ENCODE assay signal across 8 cellular contexts in genomic region chr17:82215095-82215971, GRCh38. TPM values are rescaled to one million over a fixed set of nuclear protein-coding genes. Genes with fewer than 3 reads are reported as not detected.
DNase-seq lines count a peak whose midpoint lies in the region; ATAC-seq, FAIRE-seq and TF ChIP-seq lines count a peak whose summit lies in the region.
"Had no signal": no experiment of that assay in that cellular context is flagged by ENCODE, and none has a peak within 500 bp of the region (broad histone marks: within the 10 kb centered on the region; RNA-seq: fewer than 3 reads in every experiment).

No MANE protein-coding gene starts in this region.

- H3K9me1 ChIP-seq in K562 (ENCODE audit: control insufficient read depth, insufficient read depth, low read length): no peaks in the 10 kb centered on the region

- H3K9ac ChIP-seq in MM.1S (ENCODE audit: low read length) (no peak overlapping the region), K562 (ENCODE audit: insufficient read depth in 1 of 2, low read depth in 2 of 2, low read length in 2 of 2) (peak overlapping the region; percentile 78 to 92)

- intact Hi-C loops in K562 (cut with micrococcal nuclease) (no loop called here), uterus (cut with DNase I; ENCODE audit: low total_unique reads) (no loop called here), sciatic nerve (cut with DNase I) (no loop called here)

- BruUV-seq in K562 (replicated peaks; lab: Mats Ljungman, UMichigan): no TSS peak

- TF ChIP-seq RAD21 in K562 (CRISPR knock-in tag; conservative IDR thresholded peaks at IDR 0.05 in 1 of 2, IDR thresholded peaks at IDR 0.05 in 1 of 2): no peak

- H3K4me1 ChIP-seq in MM.1S (ENCODE audit: low read length) (peaks cover 14% of the 10 kb centered on the region), K562 (replicated peaks in 1 of 2; ENCODE audit: control insufficient read depth in 2 of 2, insufficient read depth in 2 of 2, low read length in 2 of 2) (peaks cover 50 to 75% of the 10 kb centered on the region in 2 experiments), osteoblast (ENCODE audit: insufficient read depth, low read length) (peaks cover 40% of the 10 kb centered on the region), uterus (peaks cover 0 to 4% of the 10 kb centered on the region in 2 donors)

- no peaks in the 10 kb centered on the region for H3K9me2 ChIP-seq in MM.1S (replicated peaks; ENCODE audit: insufficient read depth, low read length)

- TF ChIP-seq POLR2A in K562 (conservative IDR thresholded peaks at IDR 0.05): no peak
- no peak for TF ChIP-seq POLR2A in uterus (IDR thresholded peaks at IDR 0.05)

- H2AFZ ChIP-seq in MM.1S (ENCODE audit: low read length) (no peak overlapping the region), K562 (ENCODE audit: low read depth, low read length) (peak overlapping the region; percentile 73), osteoblast (ENCODE audit: low read length) (no peak overlapping the region)

- DNase-seq in D341Med (ENCODE audit: low spot score): peak; percentile 81
- DNase-seq in MM.1S: peak; percentile 4
- DNase-seq in K562 (ENCODE audit: extremely low read depth in 1 of 4, low spot score in 3 of 4): peak; percentile 55 to 69 (median 66)
- peak; percentile 97 for DNase-seq in osteoblast (ENCODE audit: insufficient read length, low spot score, missing footprints)
- DNase-seq in uterus: no peak
- no peak for DNase-seq in sciatic nerve (ENCODE audit: low spot score)
- DNase-seq: foreskin melanocyte had no signal

- in situ Hi-C loops in K562 (cut with MboI): no loop called here

- no peak for TF ChIP-seq CTCF in MM.1S (IDR thresholded peaks at IDR 0.05; ENCODE audit: low read length)
- TF ChIP-seq CTCF in K562 (IDR thresholded peaks at IDR 0.05 in 2 of 3, conservative IDR thresholded peaks at IDR 0.05 in 1 of 3; ENCODE audit: insufficient read depth in 2 of 3, low read depth in 1 of 3, low read length in 3 of 3): no peak
- no peak for TF ChIP-seq CTCF in osteoblast (IDR thresholded peaks at IDR 0.05; ENCODE audit: extremely low read depth, low read depth, low read length)
- TF ChIP-seq CTCF in uterus (IDR thresholded peaks at IDR 0.05): no peak

- H3K36me3 ChIP-seq in MM.1S (replicated peaks; ENCODE audit: insufficient read depth, low read length): no peaks in the 10 kb centered on the region
- H3K36me3 ChIP-seq in K562 (ENCODE audit: control insufficient read depth, insufficient read depth, low read length): no peaks in the 10 kb centered on the region
- H3K36me3 ChIP-seq in osteoblast (ENCODE audit: insufficient read depth, low read length): no peaks in the 10 kb centered on the region
- no peaks in the 10 kb centered on the region for H3K36me3 ChIP-seq in uterus

- H3K4me2 ChIP-seq in MM.1S (ENCODE audit: low read depth, low read length): no peak overlapping the region
- H3K4me2 ChIP-seq in K562 (ENCODE audit: insufficient read depth, low read length): peak overlapping the region; percentile 43
- H3K4me2 ChIP-seq in osteoblast (ENCODE audit: insufficient read depth, low read length): no peak overlapping the region

- POLR2A ChIA-PET in K562 (lab: Yijun Ruan, JAX): interaction anchor here (0.6 kb wide), 2 partner anchors 16 to 230 kb away, joined by 3 to 4 read pairs; no protein-coding TSS in a partner anchor

- FAIRE-seq in K562 (lab: Jason Lieb, UNC): peak; percentile 82

- H3K9me3 ChIP-seq in MM.1S (replicated peaks; ENCODE audit: insufficient read depth, low read length): no peaks in the 10 kb centered on the region
- no peaks in the 10 kb centered on the region for H3K9me3 ChIP-seq in K562 (replicated peaks; ENCODE audit: control insufficient read depth, insufficient read depth, low read depth, low read length)
- no peaks in the 10 kb centered on the region for H3K9me3 ChIP-seq in osteoblast (ENCODE audit: low read depth, low read length)
- H3K9me3 ChIP-seq in uterus: no peaks in the 10 kb centered on the region

- H3K79me2 ChIP-seq in MM.1S (ENCODE audit: low read length) (peaks cover 11% of the 10 kb centered on the region; the same call in 1 of the 2 replicates), K562 (ENCODE audit: control insufficient read depth, insufficient read depth, low read length) (peaks cover 26% of the 10 kb centered on the region), osteoblast (ENCODE audit: insufficient read depth, low read length) (peaks cover 17% of the 10 kb centered on the region)

- no peaks in the 10 kb centered on the region for H3K27me3 ChIP-seq in MM.1S (replicated peaks; ENCODE audit: insufficient read depth, low read length)
- H3K27me3 ChIP-seq in K562 (ENCODE audit: control insufficient read depth in 2 of 2, insufficient read depth in 2 of 2, low read length in 2 of 2): no peaks in the 10 kb centered on the region
- H3K27me3 ChIP-seq in osteoblast (ENCODE audit: insufficient read depth, low read length): no peaks in the 10 kb centered on the region
- H3K27me3 ChIP-seq in uterus: no peaks in the 10 kb centered on the region

- ATAC-seq in K562: no peak
- ATAC-seq in GM19351 (IDR thresholded peaks at IDR 0.05; ENCODE audit: unreplicated experiment): no peak
- ATAC-seq in sciatic nerve: no peak

- H4K20me1 ChIP-seq in MM.1S (ENCODE audit: insufficient read depth, low read length) (no peaks in the 10 kb centered on the region), K562 (replicated peaks; ENCODE audit: control insufficient read depth, insufficient read depth, low read length) (no peaks in the 10 kb centered on the region), osteoblast (ENCODE audit: insufficient read depth, low read length) (no peaks in the 10 kb centered on the region)

- H3K27ac ChIP-seq in MM.1S (ENCODE audit: low read length) (no peak overlapping the region), K562 (ENCODE audit: extremely low read depth, low read depth, low read length) (peak overlapping the region; percentile 98), osteoblast (ENCODE audit: low read depth, low read length) (peak overlapping the region; percentile 90), uterus (no peak overlapping the region)

- no peaks in the 10 kb centered on the region for H3F3A ChIP-seq in MM.1S (ENCODE audit: insufficient read depth, low read length)

- CTCF ChIA-PET in K562 (lab: Yijun Ruan, JAX; ENCODE audit: low intra/inter-chr PET ratio): no interaction called here

- WGBS in K562 (ENCODE audit: insufficient coverage, low coverage, missing lambda C conversion rate): 55% methylated on average over 20 of the region's 25 CpGs

- no peak for TF ChIP-seq EP300 in K562 (IDR thresholded peaks at IDR 0.05; ENCODE audit: low read length)

- H3K4me3 ChIP-seq in MM.1S (ENCODE audit: low read length) (no peak overlapping the region), K562 (no peak overlapping the region), osteoblast (ENCODE audit: insufficient read depth, low read length) (no peak overlapping the region), uterus (no peak overlapping the region)

RNA-seq across cellular contexts. Expression of gene CCDC57, which starts 2.7 kb away (rescaled TPM):
- 238 and 466 TPM in 2 replicates for total RNA-seq in K562 (2011; cell fraction: chromatin; rRNA removed; ENCODE audit: low replicate concordance)
- total RNA-seq in K562 (2011; cell fraction: nucleolus; rRNA removed): 176 and 211 TPM in 2 replicates
- total RNA-seq in K562 (2011; cell fraction: nucleoplasm; rRNA removed): 135 and 163 TPM in 2 replicates
- total RNA-seq in K562 (2014; rRNA removed) (13.6 and 19.0 TPM in 2 replicates), K562 (2014; rRNA removed; fragmentation: Illumina TruSeq; extraction: Trizol) (10.7 TPM in 2 replicates), K562 (2015; rRNA removed; fragmentation: Illumina TruSeq; extraction: Trizol) (17.1 and 18.1 TPM in 2 replicates), K562 (2021) (33.8 and 36.0 TPM in 2 replicates), osteoblast (21.0 and 25.9 TPM in 2 replicates), uterus (10 to 100 TPM in 2 of 4 donors, 1 to 10 TPM in 2; 4.4 to 88.2 (median 17.6) TPM), sciatic nerve (50.6 TPM)
- polyA plus RNA-seq in K562 (2011; rRNA removed) (26.3 and 31.1 TPM in 2 replicates), K562 (2014; fragmentation: Illumina TruSeq; extraction: Trizol) (12.9 and 19.9 TPM in 2 replicates), K562 (2014; fragmentation: Nextera tagmentation; extraction: Ambion mirVana) (1 to 10 TPM in 1 of 2 experiments, under 1 TPM in 1; 0.83 to 1.1 TPM), K562 (2014; rRNA removed) (34.8 and 36.2 TPM in 2 replicates)
- 15.4 and 18.8 TPM in 2 replicates for polyA plus RNA-seq in K562 (2011; cell fraction: cytosol; rRNA removed)
- polyA plus RNA-seq in K562 (2011; cell fraction: nucleus; rRNA removed): 146 and 224 TPM in 2 replicates
- polyA plus RNA-seq in K562 (2012): 20.1 and 38.4 TPM in 2 replicates
- 15.9 and 16.8 TPM in 2 replicates for polyA minus RNA-seq in K562 (2011; rRNA and poly(A)+ RNA removed)
- 12.2 and 13.1 TPM in 2 replicates for polyA minus RNA-seq in K562 (2011; cell fraction: cytosol; rRNA and poly(A)+ RNA removed)
- polyA minus RNA-seq in K562 (2011; cell fraction: nucleus; rRNA and poly(A)+ RNA removed): 47.4 and 49.1 TPM in 2 replicates

RNA-seq across cellular contexts. Expression of gene SLC16A3, which starts 13.5 kb away (rescaled TPM):
- 2.9 and 6.6 TPM in 2 replicates for total RNA-seq in K562 (2011; cell fraction: chromatin; rRNA removed; ENCODE audit: low replicate concordance)
- total RNA-seq in K562 (2011; cell fraction: nucleolus; rRNA removed): 10.0 and 10.5 TPM in 2 replicates
- total RNA-seq in K562 (2011; cell fraction: nucleoplasm; rRNA removed): 4.4 and 5.7 TPM in 2 replicates
- total RNA-seq in K562 (2014; rRNA removed): 1.8 and 2.5 TPM in 2 replicates
- 0.11 and 0.13 TPM in 2 replicates for total RNA-seq in K562 (2014; rRNA removed; fragmentation: Illumina TruSeq; extraction: Trizol)
- 1.0 and 1.2 TPM in 2 replicates for total RNA-seq in K562 (2015; rRNA removed; fragmentation: Illumina TruSeq; extraction: Trizol)
- total RNA-seq in K562 (2021): 2.9 and 5.4 TPM in 2 replicates
- polyA plus RNA-seq in K562 (2011; rRNA removed): 3.7 and 8.3 TPM in 2 replicates
- polyA plus RNA-seq in K562 (2011; cell fraction: cytosol; rRNA removed): 9.7 and 12.8 TPM in 2 replicates
- polyA plus RNA-seq in K562 (2011; cell fraction: nucleus; rRNA removed): 9.1 and 10.2 TPM in 2 replicates
- 4.9 and 9.3 TPM in 2 replicates for polyA plus RNA-seq in K562 (2012)
- 0.58 and 0.78 TPM in 2 replicates for polyA plus RNA-seq in K562 (2014; fragmentation: Illumina TruSeq; extraction: Trizol)
- polyA plus RNA-seq in K562 (2014; fragmentation: Nextera tagmentation; extraction: Ambion mirVana): not detected
- polyA plus RNA-seq in K562 (2014; rRNA removed): 0.81 and 1.9 TPM in 2 replicates
- 2.9 and 3.7 TPM in 2 replicates for polyA minus RNA-seq in K562 (2011; rRNA and poly(A)+ RNA removed)
- 7.0 and 15.5 TPM in 2 replicates for polyA minus RNA-seq in K562 (2011; cell fraction: cytosol; rRNA and poly(A)+ RNA removed)
- 4.8 and 6.9 TPM in 2 replicates for polyA minus RNA-seq in K562 (2011; cell fraction: nucleus; rRNA and poly(A)+ RNA removed)
- total RNA-seq in osteoblast: 129 and 222 TPM in 2 replicates
- 10 to 100 TPM in 2 of 4 donors, 1 to 10 TPM in 2; 1.5 to 28.6 (median 12.2) TPM for total RNA-seq in uterus
- 53.1 TPM for total RNA-seq in sciatic nerve

RNA-seq across cellular contexts. Expression of gene CSNK1D, which starts 58.2 kb away (rescaled TPM):
- total RNA-seq in K562 (2011; cell fraction: chromatin; rRNA removed; ENCODE audit: low replicate concordance): 268 and 441 TPM in 2 replicates
- 196 and 213 TPM in 2 replicates for total RNA-seq in K562 (2011; cell fraction: nucleolus; rRNA removed)
- 179 and 187 TPM in 2 replicates for total RNA-seq in K562 (2011; cell fraction: nucleoplasm; rRNA removed)
- total RNA-seq in K562 (2014; rRNA removed) (26.1 and 39.0 TPM in 2 replicates), K562 (2014; rRNA removed; fragmentation: Illumina TruSeq; extraction: Trizol) (35.9 and 41.3 TPM in 2 replicates), K562 (2015; rRNA removed; fragmentation: Illumina TruSeq; extraction: Trizol) (35.7 and 36.6 TPM in 2 replicates), K562 (2021) (95.3 and 114 TPM in 2 replicates), osteoblast (45.4 and 50.3 TPM in 2 replicates), uterus (100 to 1,000 TPM in 1 of 4 donors, 10 to 100 TPM in 3; 16.5 to 173 (median 44.6) TPM), sciatic nerve (152 TPM)
- polyA plus RNA-seq in K562 (2011; rRNA removed) (82.8 and 96.8 TPM in 2 replicates), K562 (2014; fragmentation: Illumina TruSeq; extraction: Trizol) (123 and 133 TPM in 2 replicates), K562 (2014; fragmentation: Nextera tagmentation; extraction: Ambion mirVana) (1 to 10 TPM; 6.5 to 7.4 TPM), K562 (2014; rRNA removed) (81.0 and 90.3 TPM in 2 replicates)
- 51.5 and 60.4 TPM in 2 replicates for polyA plus RNA-seq in K562 (2011; cell fraction: cytosol; rRNA removed)
- 306 and 488 TPM in 2 replicates for polyA plus RNA-seq in K562 (2011; cell fraction: nucleus; rRNA removed)
- polyA plus RNA-seq in K562 (2012): 102 and 106 TPM in 2 replicates
- polyA minus RNA-seq in K562 (2011; rRNA and poly(A)+ RNA removed): 56.2 and 74.7 TPM in 2 replicates
- 45.7 and 51.3 TPM in 2 replicates for polyA minus RNA-seq in K562 (2011; cell fraction: cytosol; rRNA and poly(A)+ RNA removed)
- polyA minus RNA-seq in K562 (2011; cell fraction: nucleus; rRNA and poly(A)+ RNA removed): 71.1 and 74.9 TPM in 2 replicates

Comparison
In these comparisons a context has a peak if more than half of its experiments do, and no peak if none do; other contexts are left out.
1. DNase-seq: peak in D341Med (single experiment), MM.1S (single experiment), K562 (4 of 4) and osteoblast (single experiment); none in uterus (0 of 2) and sciatic nerve (single experiment).
2. H3K27ac ChIP-seq: peak in K562 (single experiment) and osteoblast (single experiment); none in MM.1S (single experiment) and uterus (0 of 2).